1 cellular context compared by ENCODE assay signal in the genomic region with DNA sequence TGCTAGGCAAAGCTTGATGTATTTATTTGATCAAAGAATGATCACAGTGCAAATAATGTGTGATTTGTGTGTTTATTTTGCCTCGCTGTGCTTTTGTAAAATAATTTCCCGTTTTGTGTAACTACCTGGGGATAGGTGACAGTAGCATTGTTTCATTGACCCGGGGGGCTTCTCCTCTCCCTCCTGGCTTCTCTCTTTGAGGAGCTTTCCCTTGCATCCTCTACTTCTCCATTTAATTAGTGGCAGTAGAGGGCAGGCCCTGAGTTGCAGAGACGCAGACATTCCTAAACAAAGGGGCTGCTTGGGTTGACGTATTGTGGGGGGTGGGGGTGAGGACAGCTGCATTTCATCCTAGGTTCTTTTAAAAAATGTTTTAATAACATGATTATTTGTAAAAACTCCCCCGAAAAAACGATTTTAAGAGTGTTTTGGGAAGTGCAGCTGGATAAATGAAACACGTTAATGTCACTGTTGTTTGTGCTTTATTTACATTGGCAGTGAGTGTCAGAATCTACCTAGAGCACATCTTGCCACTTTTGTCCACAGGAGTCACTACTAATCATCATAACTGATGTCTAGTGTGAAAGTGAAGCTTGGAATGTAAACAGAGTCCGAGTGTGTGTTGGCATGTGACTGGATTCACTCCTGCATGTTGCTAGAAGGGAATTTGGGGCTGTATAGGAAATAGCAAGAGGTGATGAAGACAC.
TF ChIP-seq lines count a peak whose summit lies in the region.

No MANE protein-coding gene starts in this region.

TF ChIP-seq in GM23338, 12 proteins besides CTCF, POLR2A, EP300 and RAD21 (continued from another document):
- TF ChIP-seq STAT1 (IDR thresholded peaks at IDR 0.05; ENCODE audit: unreplicated experiment) (no peak), ZNF331 (CRISPR knock-in tag; IDR thresholded peaks at IDR 0.05; ENCODE audit: low read depth) (no peak), EZH2 (IDR thresholded peaks at IDR 0.05; ENCODE audit: low read depth, unreplicated experiment) (no peak), NANOG (IDR thresholded peaks at IDR 0.05; ENCODE audit: borderline replicate concordance) (no peak), EZH2phosphoT487 (IDR thresholded peaks at IDR 0.05; ENCODE audit: unreplicated experiment) (no peak), JUNB (IDR thresholded peaks at IDR 0.05; ENCODE audit: unreplicated experiment) (no peak), POLR2AphosphoS5 (IDR thresholded peaks at IDR 0.05; ENCODE audit: low read depth) (no peak), REST (IDR thresholded peaks at IDR 0.05; ENCODE audit: unreplicated experiment) (no peak), CREB1 (CRISPR knock-in tag; IDR thresholded peaks at IDR 0.05; ENCODE audit: low read depth) (no peak), ZNF114 (CRISPR knock-in tag; IDR thresholded peaks at IDR 0.05) (no peak)
